In genomic region chr11:2778630-2779498, GRCh38 we compare ENCODE assay signal across 8 cellular contexts.
DNase-seq lines count a peak whose midpoint lies in the region; ATAC-seq and TF ChIP-seq lines count a peak whose summit lies in the region.

No MANE protein-coding gene starts in this region.

- H4K20me1 ChIP-seq in BLaER1 treated with 17β-estradiol and CSF1 and Interleukin-3, amounts not matched to agents 10 nM and 100 nM = peaks cover 0 to 26% (median 3%) of the 10 kb centered on the region in 11 experiments; a peak in 7 of 22 replicates

- peak; percentile 56 for TF ChIP-seq EP300 in stomach (IDR thresholded peaks at IDR 0.05)

- WGBS in stomach, 5 donors = 19 to 28% (median 21%) methylated on average over 14 to 28 of the region's 28 CpGs

- TF ChIP-seq POLR2A in stomach (IDR thresholded peaks at IDR 0.05) = no peak

- peak overlapping the region in 8 of 10 experiments; percentile 10 to 55 (median 39); a peak in 12 of 20 replicates for H3K4me3 ChIP-seq in BLaER1 treated with 17β-estradiol and CSF1 and Interleukin-3, amounts not matched to agents 10 nM and 100 nM
- no peak overlapping the region for H3K4me3 ChIP-seq in kidney epithelial cell (ENCODE audit: low read depth, low read length)
- peak overlapping the region; percentile 0 to 24 (median 18) for H3K4me3 ChIP-seq in stomach

- peak overlapping the region in 9 of 11 experiments; percentile 44 to 68 (median 55); a peak in 17 of 22 replicates for H3K27ac ChIP-seq in BLaER1 treated with 17β-estradiol and CSF1 and Interleukin-3, amounts not matched to agents 10 nM and 100 nM
- H3K27ac ChIP-seq in stomach = peak overlapping the region; percentile 85 to 95 (median 91)

- no peaks in the 10 kb centered on the region for H3K36me3 ChIP-seq in BLaER1 treated with 17β-estradiol and CSF1 and Interleukin-3, amounts not matched to agents 10 nM and 100 nM
- H3K36me3 ChIP-seq in kidney epithelial cell (ENCODE audit: control insufficient read depth, insufficient read depth, low read length) (no peaks in the 10 kb centered on the region), stomach (peaks cover 0 to 6% (median 0%) of the 10 kb centered on the region in 4 donors)

- peaks cover 0 to 39% (median 0%) of the 10 kb centered on the region in 11 experiments; a peak in 4 of 22 replicates for H3K27me3 ChIP-seq in BLaER1 treated with 17β-estradiol and CSF1 and Interleukin-3, amounts not matched to agents 10 nM and 100 nM
- H3K27me3 ChIP-seq in kidney epithelial cell (ENCODE audit: control insufficient read depth, insufficient read depth, low read length) = no peaks in the 10 kb centered on the region
- no peaks in the 10 kb centered on the region for H3K27me3 ChIP-seq in stomach

- peak; percentile 4 for DNase-seq in GOT3 (lab: John Stamatoyannopoulos, UW)
- DNase-seq in NCI-H69 (lab: John Stamatoyannopoulos, UW) = peak; percentile 93
- DNase-seq in cerebellar cortex (ENCODE audit: low spot score) = peak; percentile 91
- DNase-seq in kidney epithelial cell (ENCODE audit: low read depth) = peak; percentile 25
- DNase-seq in stomach = peak; percentile 93

- peak overlapping the region; percentile 77 to 99 (median 95) for H3K4me2 ChIP-seq in BLaER1 treated with 17β-estradiol and CSF1 and Interleukin-3, amounts not matched to agents 10 nM and 100 nM

- intact Hi-C loops in stomach (cut with DNase I; ENCODE audit: low total_unique reads) = no loop called here

- H3K9me3 ChIP-seq in BLaER1 treated with 17β-estradiol and CSF1 and Interleukin-3, amounts not matched to agents 10 nM and 100 nM (replicated peaks in 1 of 11) = no peaks in the 10 kb centered on the region; a peak in 2 of 22 replicates
- no peaks in the 10 kb centered on the region for H3K9me3 ChIP-seq in stomach

- peaks cover 39 to 84% (median 74%) of the 10 kb centered on the region in 10 experiments for H3K4me1 ChIP-seq in BLaER1 treated with 17β-estradiol and CSF1 and Interleukin-3, amounts not matched to agents 10 nM and 100 nM
- peaks cover 52 to 70% (median 61%) of the 10 kb centered on the region in 4 donors for H3K4me1 ChIP-seq in stomach

- TF ChIP-seq CTCF in kidney epithelial cell (IDR thresholded peaks at IDR 0.05; ENCODE audit: insufficient read depth, low read length, poor library complexity, severe bottlenecking) (peak; percentile 12), stomach (IDR thresholded peaks at IDR 0.05) (peak in 5 of 7 experiments; percentile 27 to 82 (median 47))

- ATAC-seq in GM21825 (IDR thresholded peaks at IDR 0.05; ENCODE audit: unreplicated experiment) = no peak
- ATAC-seq in HG03469 (IDR thresholded peaks at IDR 0.05; ENCODE audit: unreplicated experiment) = no peak

- peak overlapping the region in 10 of 11 experiments; percentile 33 to 65 (median 58); a peak in 17 of 22 replicates for H3K9ac ChIP-seq in BLaER1 treated with 17β-estradiol and CSF1 and Interleukin-3, amounts not matched to agents 10 nM and 100 nM

Comparison
In these comparisons a context has a peak if more than half of its experiments do, and no peak if none do; other contexts are left out.
1. DNase-seq: peak in every context shown above with its lines; median percentile 93 in NCI-H69; 93 in stomach; 91 in cerebellar cortex; 25 in kidney epithelial cell; 4 in GOT3.